Comparison of ENCODE assay signal across 1 cellular context in genomic region chrX:119482041-119482440, GRCh38.
TF ChIP-seq lines count a peak whose summit lies in the region.

No MANE protein-coding gene starts in this region.

TF ChIP-seq in WTC11, 78 proteins besides CTCF, POLR2A, EP300 and RAD21 (continued from another document):
- TF ChIP-seq ARID4B (CRISPR knock-in tag; IDR thresholded peaks at IDR 0.05; ENCODE audit: borderline replicate concordance) (no peak), USF2 (CRISPR knock-in tag; IDR thresholded peaks at IDR 0.05) (no peak), ZNF396 (CRISPR knock-in tag; IDR thresholded peaks at IDR 0.05; ENCODE audit: borderline replicate concordance) (no peak), GTF2I (CRISPR knock-in tag; conservative IDR thresholded peaks at IDR 0.05) (no peak), SP1 (CRISPR knock-in tag; conservative IDR thresholded peaks at IDR 0.05) (no peak), EMX1 (CRISPR knock-in tag; IDR thresholded peaks at IDR 0.05) (no peak), IRF1 (CRISPR knock-in tag; IDR thresholded peaks at IDR 0.05) (no peak)
